ENCODE assay signal across 16 cellular contexts in genomic region chr4:104421576-104421975, GRCh38.
DNase-seq lines count a peak whose midpoint lies in the region; FAIRE-seq and TF ChIP-seq lines count a peak whose summit lies in the region.
"Had no signal": no experiment of that assay in that cellular context is flagged by ENCODE, and none has a peak within 500 bp of the region (broad histone marks: within the 10 kb centered on the region; RNA-seq: fewer than 3 reads in every experiment).

No MANE protein-coding gene starts in this region.

- H3K27ac ChIP-seq in esophagus squamous epithelium: no peak overlapping the region
- H3K27ac ChIP-seq: BLaER1, SJSA1 had no signal

- H3K36me3 Mint-ChIP-seq in neural crest cell (ENCODE audit: low read depth): no peaks in the 10 kb centered on the region

- H3K4me3 ChIP-seq in esophagus squamous epithelium: no peak overlapping the region
- H3K4me3 ChIP-seq: BLaER1, SJSA1 had no signal

- peak overlapping the region; percentile 38 for H3K4me3 Mint-ChIP-seq in neural crest cell
- H3K4me3 Mint-ChIP-seq: IgD-negative memory B cell had no signal

- H3K4me1 Mint-ChIP-seq in neural crest cell: peaks cover 70% of the 10 kb centered on the region
- H3K4me1 Mint-ChIP-seq: IgD-negative memory B cell had no signal

- H3K4me1 ChIP-seq in esophagus squamous epithelium: peaks cover 0 to 12% (median 0%) of the 10 kb centered on the region in 3 donors
- H3K4me1 ChIP-seq: SJSA1 had no signal

- intact Hi-C loops in esophagus squamous epithelium (cut with DNase I): no loop called here

- H3K36me3 ChIP-seq in esophagus squamous epithelium: no peaks in the 10 kb centered on the region
- H3K36me3 ChIP-seq: BLaER1, SJSA1 had no signal

- DNase-seq in amniotic epithelial cell (ENCODE audit: low read depth) (peak; percentile 74), iPS-NIHi7 (ENCODE audit: extremely low spot score) (peak; percentile 25), neural crest cell (ENCODE audit: low read depth, low spot score) (no peak), urothelium cell line (ENCODE audit: low spot score) (peak; percentile 3), D341Med (ENCODE audit: low spot score) (no peak), AG20443 (ENCODE audit: low spot score) (no peak), esophagus squamous epithelium (lab: John Stamatoyannopoulos, UW) (no peak)
- DNase-seq: DMS153, HCEC 1CT, NCI-H1417, NCI-H1930, NCI-H69, PC-3 had no signal

- TF ChIP-seq CTCF in neural crest cell (conservative IDR thresholded peaks at IDR 0.05) (no peak), esophagus squamous epithelium (IDR thresholded peaks at IDR 0.05) (no peak)

- H3K9me3 Mint-ChIP-seq in neural crest cell: no peaks in the 10 kb centered on the region
- H3K9me3 Mint-ChIP-seq: IgD-negative memory B cell had no signal

- WGBS in esophagus squamous epithelium, 2 donors: 82 to 89% methylated on average over 2 of the region's 2 CpGs

- no peak for TF ChIP-seq POLR2A in esophagus squamous epithelium (IDR thresholded peaks at IDR 0.05)

- no peaks in the 10 kb centered on the region for H3K9me3 ChIP-seq in esophagus squamous epithelium
- H3K9me3 ChIP-seq: BLaER1, SJSA1 had no signal

- no peaks in the 10 kb centered on the region for H3K27me3 Mint-ChIP-seq in neural crest cell (ENCODE audit: low read depth)

- no peaks in the 10 kb centered on the region for H3K27me3 ChIP-seq in esophagus squamous epithelium
- H3K27me3 ChIP-seq: BLaER1, SJSA1 had no signal

- no peak overlapping the region for H3K27ac Mint-ChIP-seq in neural crest cell (ENCODE audit: unreplicated experiment)
- H3K27ac Mint-ChIP-seq: IgD-negative memory B cell had no signal

- no peak for FAIRE-seq in urothelium cell line (lab: Jason Lieb, UNC)

Comparison
In these comparisons a context has a peak if more than half of its experiments do, and no peak if none do; other contexts are left out.
1. DNase-seq: peak in amniotic epithelial cell (single experiment), iPS-NIHi7 (single experiment) and urothelium cell line (single experiment); none in neural crest cell (single experiment), D341Med (single experiment), AG20443 (single experiment) and esophagus squamous epithelium (single experiment).